In genomic region chr11:65502274-65502851, GRCh38 we compare ENCODE assay signal across 8 cellular contexts. TPM values are rescaled to one million over a fixed set of nuclear protein-coding genes. Genes with fewer than 3 reads are reported as not detected.
DNase-seq lines count a peak whose midpoint lies in the region; ATAC-seq and TF ChIP-seq lines count a peak whose summit lies in the region.

No MANE protein-coding gene starts in this region.

- no peaks in the 10 kb centered on the region for H3K9me3 ChIP-seq in left ventricle myocardium inferior (replicated peaks)
- H3K9me3 ChIP-seq in body of pancreas, result no peaks in the 10 kb centered on the region

- H3K4me3 ChIP-seq in left ventricle myocardium inferior, result peak overlapping the region; percentile 89
- peak overlapping the region; percentile 16 to 68 for H3K4me3 ChIP-seq in body of pancreas
- H3K4me3 ChIP-seq in lower leg skin (ENCODE audit: low read depth, poor library complexity, severe bottlenecking), result peak overlapping the region; percentile 90

- H3K27me3 Mint-ChIP-seq in activated CD4-positive, alpha-beta T cell treated with anti-CD3 and anti-CD28 coated beads, Interleukin-2, amount 10 ng/mL, durations not matched to agents 7 days and 5 days, result peaks cover 1% of the 10 kb centered on the region

- intact Hi-C loops in left ventricle myocardium inferior (cut with micrococcal nuclease) (loop anchor here (5.0 kb wide), 1 partner anchor 80 kb away; the partner anchor contains the start of gene NEAT1), left cardiac atrium (cut with DNase I) (no loop called here), body of pancreas (cut with DNase I) (no loop called here), lower leg skin (cut with DNase I; ENCODE audit: low total_unique reads) (no loop called here)

- no peak overlapping the region for H3K27ac Mint-ChIP-seq in activated CD4-positive, alpha-beta T cell treated with anti-CD3 and anti-CD28 coated beads, Interleukin-2, amount 10 ng/mL, durations not matched to agents 7 days and 5 days

- TF ChIP-seq POLR2A in body of pancreas (IDR thresholded peaks at IDR 0.05), result no peak
- no peak for TF ChIP-seq POLR2A in lower leg skin (IDR thresholded peaks at IDR 0.05)

- H3K9me3 Mint-ChIP-seq in activated CD4-positive, alpha-beta T cell treated with anti-CD3 and anti-CD28 coated beads, Interleukin-2, amount 10 ng/mL, durations not matched to agents 7 days and 5 days, result no peaks in the 10 kb centered on the region

- H3K4me1 Mint-ChIP-seq in activated CD4-positive, alpha-beta T cell treated with anti-CD3 and anti-CD28 coated beads, Interleukin-2, amount 10 ng/mL, durations not matched to agents 7 days and 5 days, result peaks cover 36% of the 10 kb centered on the region

- H3K36me3 ChIP-seq in left ventricle myocardium inferior (peaks cover 64% of the 10 kb centered on the region), body of pancreas (replicated peaks in 1 of 2; ENCODE audit: insufficient read depth in 1 of 2, low read depth in 2 of 2) (peaks cover 12 to 15% of the 10 kb centered on the region in 2 donors)

- no peak for DNase-seq in left ventricle myocardium inferior
- no peak for DNase-seq in left cardiac atrium
- no peak for DNase-seq in body of pancreas
- no peak for DNase-seq in lower leg skin (ENCODE audit: low spot score in 2 of 2)
- DNase-seq in GM19240 (ENCODE audit: insufficient read length, low spot score), result no peak
- DNase-seq in stimulated activated CD4-positive, alpha-beta T cell treated with anti-CD3 and anti-CD28 coated beads, Interleukin-1b, Interleukin-23, amount 100 ng/mL, for 48 hours, result no peak
- DNase-seq in NCI-H1930 (lab: John Stamatoyannopoulos, UW), result no peak
- DNase-seq in activated CD4-positive, alpha-beta T cell treated with anti-CD3 and anti-CD28 coated beads, Interleukin-2, amount 10 ng/mL, durations not matched to agents 7 days and 5 days, result no peak

- H3K36me3 Mint-ChIP-seq in activated CD4-positive, alpha-beta T cell treated with anti-CD3 and anti-CD28 coated beads, Interleukin-2, amount 10 ng/mL, durations not matched to agents 7 days and 5 days (ENCODE audit: low read depth), result peaks cover 39% of the 10 kb centered on the region

- CTCF ChIA-PET in activated CD4-positive, alpha-beta T cell treated with anti-CD3 and anti-CD28 coated beads, Interleukin-2, amount 10 ng/mL, durations not matched to agents 7 days and 5 days (lab: Charles Lee), result interaction anchor here (0.6 to 1.7 kb wide), 8 partner anchors 13 to 1636 kb away, joined by 3 to 5 read pairs (median 3); no protein-coding TSS in a partner anchor

- no peak overlapping the region for H3K4me3 Mint-ChIP-seq in activated CD4-positive, alpha-beta T cell treated with anti-CD3 and anti-CD28 coated beads, Interleukin-2, amount 10 ng/mL, durations not matched to agents 7 days and 5 days

- H3K27me3 ChIP-seq in left ventricle myocardium inferior (ENCODE audit: low read depth) (no peaks in the 10 kb centered on the region), body of pancreas (no peaks in the 10 kb centered on the region)

- TF ChIP-seq CTCF in left ventricle myocardium inferior (IDR thresholded peaks at IDR 0.05; ENCODE audit: borderline replicate concordance) (no peak), body of pancreas (IDR thresholded peaks at IDR 0.05) (no peak), lower leg skin (IDR thresholded peaks at IDR 0.05) (no peak)

- POLR2A ChIA-PET in activated CD4-positive, alpha-beta T cell treated with anti-CD3 and anti-CD28 coated beads, Interleukin-2, amount 10 ng/mL, durations not matched to agents 7 days and 5 days (lab: Charles Lee), result interaction anchor here (0.6 to 15.5 kb wide), 10 partner anchors 15 to 614 kb away, joined by 3 to 781 read pairs (median 5); partner anchors contain the start of gene NEAT1

- H3K27ac ChIP-seq in left ventricle myocardium inferior (replicated peaks) (peak overlapping the region; percentile 99), body of pancreas (peak overlapping the region in 3 of 4 donors; percentile 98 to 99 (median 98))

- ATAC-seq in left cardiac atrium (no peak), body of pancreas (no peak)

- H3K4me1 ChIP-seq in left ventricle myocardium inferior, result peaks cover 74% of the 10 kb centered on the region
- H3K4me1 ChIP-seq in body of pancreas, result peaks cover 31% of the 10 kb centered on the region

RNA-seq across cellular contexts. Expression of gene MALAT1, which starts 3.5 kb away (rescaled TPM):
- total RNA-seq in left ventricle myocardium inferior (6,576 TPM), left cardiac atrium (1,000 to 10,000 TPM; 4,098 to 7,342 TPM), body of pancreas (over 10,000 TPM; 10,129 to 14,092 TPM), lower leg skin (over 10,000 TPM in 1 of 4 donors, 1,000 to 10,000 TPM in 3; 5,806 to 14,299 (median 7,416) TPM)
- 1,000 to 10,000 TPM; 7,183 to 8,252 TPM for total RNA-seq in activated CD4-positive, alpha-beta T cell treated with anti-CD3 and anti-CD28 coated beads, Interleukin-2, amount 10 ng/mL, durations not matched to agents 7 days and 5 days

RNA-seq across cellular contexts. Expression of gene SCYL1, which starts 22.5 kb away (rescaled TPM):
- total RNA-seq in left ventricle myocardium inferior (60.2 TPM), left cardiac atrium (10 to 100 TPM; 51.5 to 67.3 TPM), body of pancreas (10 to 100 TPM; 55.0 to 62.3 TPM), lower leg skin (100 to 1,000 TPM in 1 of 4 donors, 10 to 100 TPM in 3; 73.1 to 103 (median 89.5) TPM)
- total RNA-seq in activated CD4-positive, alpha-beta T cell treated with anti-CD3 and anti-CD28 coated beads, Interleukin-2, amount 10 ng/mL, durations not matched to agents 7 days and 5 days, result 10 to 100 TPM; 59.1 to 62.1 TPM

RNA-seq across cellular contexts. Expression of gene LTBP3, which starts 55.8 kb away (rescaled TPM):
- total RNA-seq in left ventricle myocardium inferior (80.3 TPM), left cardiac atrium (10 to 100 TPM; 85.6 to 96.2 TPM), body of pancreas (100 to 1,000 TPM; 131 to 330 TPM), lower leg skin (100 to 1,000 TPM in 2 of 4 donors, 10 to 100 TPM in 2; 71.9 to 113 (median 100) TPM)
- total RNA-seq in activated CD4-positive, alpha-beta T cell treated with anti-CD3 and anti-CD28 coated beads, Interleukin-2, amount 10 ng/mL, durations not matched to agents 7 days and 5 days, result 10 to 100 TPM; 80.2 to 92.5 TPM
